13 cellular contexts compared by ENCODE assay signal in genomic region chr9:77847626-77848025, GRCh38.
DNase-seq lines count a peak whose midpoint lies in the region; ATAC-seq and TF ChIP-seq lines count a peak whose summit lies in the region.
"Had no signal": no experiment of that assay in that cellular context is flagged by ENCODE, and none has a peak within 500 bp of the region (broad histone marks: within the 10 kb centered on the region; RNA-seq: fewer than 3 reads in every experiment).

No MANE protein-coding gene starts in this region.

- H3K36me3 ChIP-seq in DND-41 (ENCODE audit: insufficient read depth, low read length) (0 out of 2 replicates have a peak, but pooled peaks cover 5% of the 10 kb centered on the region), esophagus (ENCODE audit: control insufficient read depth in 2 of 2, insufficient read depth in 2 of 2, low read length in 1 of 2) (peaks cover 0 to 5% of the 10 kb centered on the region in 2 donors)
- no peaks in the 10 kb centered on the region for H3K36me3 ChIP-seq in CD8-positive, alpha-beta T cell (ENCODE audit: insufficient read depth, low read length)
- H3K36me3 ChIP-seq: SJSA1 had no signal

- H3K4me3 ChIP-seq in DND-41 (ENCODE audit: low read depth in 1 of 2, low read length in 2 of 2) (no peak overlapping the region), esophagus (ENCODE audit: low read depth in 1 of 2, low read length in 2 of 2) (no peak overlapping the region), skin epidermis (no peak overlapping the region)
- no peak overlapping the region for H3K4me3 ChIP-seq in CD8-positive, alpha-beta T cell (ENCODE audit: low read depth, low read length)
- H3K4me3 ChIP-seq: SJSA1 had no signal

- H3K27me3 Mint-ChIP-seq in CD8-positive, alpha-beta T cell (ENCODE audit: low read depth) = no peaks in the 10 kb centered on the region
- H3K27me3 Mint-ChIP-seq in T-helper 2 cell treated with Interferon-gamma antibody and Interleukin-4, amounts not matched to agents 5 μg/mL and 100 μg/mL, for 36 hours (ENCODE audit: low read depth) = no peaks in the 10 kb centered on the region

- peaks cover 30% of the 10 kb centered on the region for H3K4me1 Mint-ChIP-seq in CD8-positive, alpha-beta T cell (ENCODE audit: low read depth)
- H3K4me1 Mint-ChIP-seq in T-helper 2 cell treated with Interferon-gamma antibody and Interleukin-4, amounts not matched to agents 5 μg/mL and 100 μg/mL, for 36 hours (ENCODE audit: low read depth) = peaks cover 42% of the 10 kb centered on the region
- H3K4me1 Mint-ChIP-seq: activated B cell treated with CpG ODN at 0.5 μM for 24 hours had no signal

- peaks cover 27% of the 10 kb centered on the region for H4K20me1 ChIP-seq in DND-41 (ENCODE audit: insufficient read depth, low read length)

- ATAC-seq in DND-41 (ENCODE audit: insufficient read depth, low read depth) = peak; percentile 58
- no peak for ATAC-seq in CD8-positive, alpha-beta T cell
- no peak for ATAC-seq in HG03095 (IDR thresholded peaks at IDR 0.05; ENCODE audit: unreplicated experiment)
- ATAC-seq: esophagus mucosa had no signal

- no peaks in the 10 kb centered on the region for H3K9me3 Mint-ChIP-seq in CD8-positive, alpha-beta T cell
- H3K9me3 Mint-ChIP-seq in T-helper 2 cell treated with Interferon-gamma antibody and Interleukin-4, amounts not matched to agents 5 μg/mL and 100 μg/mL, for 36 hours = no peaks in the 10 kb centered on the region
- H3K9me3 Mint-ChIP-seq: activated B cell treated with CpG ODN at 0.5 μM for 24 hours had no signal

- H3K27me3 ChIP-seq in DND-41 (ENCODE audit: insufficient read depth, low read length, poor library complexity) (no peaks in the 10 kb centered on the region), esophagus (ENCODE audit: control insufficient read depth in 1 of 2, insufficient read depth in 2 of 2, low read length in 2 of 2) (no peaks in the 10 kb centered on the region)
- H3K27me3 ChIP-seq in CD8-positive, alpha-beta T cell (ENCODE audit: insufficient read depth, low read length) = no peaks in the 10 kb centered on the region
- H3K27me3 ChIP-seq: SJSA1 had no signal

- peaks cover 4% of the 10 kb centered on the region for H3K36me3 Mint-ChIP-seq in CD8-positive, alpha-beta T cell
- H3K36me3 Mint-ChIP-seq in T-helper 2 cell treated with Interferon-gamma antibody and Interleukin-4, amounts not matched to agents 5 μg/mL and 100 μg/mL, for 36 hours (ENCODE audit: low read depth) = peaks cover 2% of the 10 kb centered on the region

- H3K4me2 ChIP-seq in DND-41 (ENCODE audit: insufficient read depth, low read length) = no peak overlapping the region

- H3K79me2 ChIP-seq in DND-41 (ENCODE audit: insufficient read depth, low read length) = peaks cover 96% of the 10 kb centered on the region

- no peaks in the 10 kb centered on the region for H3K9me3 ChIP-seq in DND-41 (ENCODE audit: insufficient read depth, low read length, severe bottlenecking)
- H3K9me3 ChIP-seq in esophagus (ENCODE audit: control insufficient read depth in 2 of 2, insufficient read depth in 1 of 2, low read depth in 1 of 2, low read length in 1 of 2) = no peaks in the 10 kb centered on the region
- H3K9me3 ChIP-seq in CD8-positive, alpha-beta T cell (ENCODE audit: low read length) = no peaks in the 10 kb centered on the region
- H3K9me3 ChIP-seq: Caco-2, SJSA1 had no signal

- POLR2A ChIA-PET in CD8-positive, alpha-beta T cell (lab: Charles Lee) = no interaction called here

- intact Hi-C loops in CD8-positive, alpha-beta T cell (cut with DNase I, micrococcal nuclease) = no loop called here

- CTCF ChIA-PET in CD8-positive, alpha-beta T cell (lab: Charles Lee) = interaction anchor here (0.9 kb wide), 1 partner anchor 187 kb away, joined by 4 read pairs; no protein-coding TSS in a partner anchor

- DNase-seq in DND-41 = peak; percentile 19
- peak; percentile 28 for DNase-seq in M059J (ENCODE audit: low read depth)
- DNase-seq in CD8-positive, alpha-beta T cell = no peak
- no peak for DNase-seq in T-helper 2 cell treated with Interferon-gamma antibody and Interleukin-4, amounts not matched to agents 5 μg/mL and 100 μg/mL, for 36 hours (ENCODE audit: low spot score)
- DNase-seq: activated B cell treated with CpG ODN at 0.5 μM for 24 hours; activated T-cell treated with anti-CD3 and anti-CD28 coated beads, Interleukin-2, amount 50 U/mL, for 48 hours; Caco-2; NCI-H2107 had no signal

- H3K27ac Mint-ChIP-seq in CD8-positive, alpha-beta T cell = no peak overlapping the region
- H3K27ac Mint-ChIP-seq in T-helper 2 cell treated with Interferon-gamma antibody and Interleukin-4, amounts not matched to agents 5 μg/mL and 100 μg/mL, for 36 hours = no peak overlapping the region
- H3K27ac Mint-ChIP-seq: activated B cell treated with CpG ODN at 0.5 μM for 24 hours had no signal

- peak overlapping the region; percentile 46 for H3K27ac ChIP-seq in DND-41 (ENCODE audit: low read length)
- H3K27ac ChIP-seq in esophagus (ENCODE audit: low read depth in 2 of 2, low read length in 1 of 2) = peak overlapping the region; percentile 53 to 74
- H3K27ac ChIP-seq in skin epidermis = peak overlapping the region in 11 of 21 experiments; percentile 3 to 75 (median 36)
- no peak overlapping the region for H3K27ac ChIP-seq in CD8-positive, alpha-beta T cell (ENCODE audit: low read depth, low read length)
- H3K27ac ChIP-seq: SJSA1 had no signal

- H3K9ac ChIP-seq in DND-41 (ENCODE audit: low read depth, low read length) = no peak overlapping the region

- WGBS in esophagus, 2 donors = 73 to 78% methylated on average over 2 of the region's 2 CpGs

- no peak overlapping the region for H2AFZ ChIP-seq in DND-41 (ENCODE audit: low read depth, low read length)

- no peak overlapping the region for H3K4me3 Mint-ChIP-seq in CD8-positive, alpha-beta T cell
- H3K4me3 Mint-ChIP-seq in T-helper 2 cell treated with Interferon-gamma antibody and Interleukin-4, amounts not matched to agents 5 μg/mL and 100 μg/mL, for 36 hours = no peak overlapping the region
- H3K4me3 Mint-ChIP-seq: activated B cell treated with CpG ODN at 0.5 μM for 24 hours had no signal

- H3K4me1 ChIP-seq in DND-41 (ENCODE audit: insufficient read depth, low read length) (peaks cover 66% of the 10 kb centered on the region), esophagus (ENCODE audit: control insufficient read depth in 2 of 2, insufficient read depth in 2 of 2, low read length in 1 of 2) (peaks cover 7 to 11% of the 10 kb centered on the region in 2 donors)
- peaks cover 9% of the 10 kb centered on the region for H3K4me1 ChIP-seq in CD8-positive, alpha-beta T cell (ENCODE audit: insufficient read depth, low read length)
- H3K4me1 ChIP-seq: Caco-2 had no signal

- no peak for TF ChIP-seq CTCF in DND-41 (IDR thresholded peaks at IDR 0.05; ENCODE audit: borderline replicate concordance, extremely low read depth, low read length, poor library complexity, severe bottlenecking)
- TF ChIP-seq CTCF in CD8-positive, alpha-beta T cell (IDR thresholded peaks at IDR 0.05) = no peak

Comparison
In these comparisons a context has a peak if more than half of its experiments do, and no peak if none do; other contexts are left out.
1. DNase-seq: peak in DND-41 (single experiment) and M059J (single experiment); none in CD8-positive, alpha-beta T cell (0 of 7) and T-helper 2 cell treated with Interferon-gamma antibody and Interleukin-4, amounts not matched to agents 5 μg/mL and 100 μg/mL, for 36 hours (single experiment).